Comparison of ENCODE assay signal across 8 cellular contexts in the genomic region with DNA sequence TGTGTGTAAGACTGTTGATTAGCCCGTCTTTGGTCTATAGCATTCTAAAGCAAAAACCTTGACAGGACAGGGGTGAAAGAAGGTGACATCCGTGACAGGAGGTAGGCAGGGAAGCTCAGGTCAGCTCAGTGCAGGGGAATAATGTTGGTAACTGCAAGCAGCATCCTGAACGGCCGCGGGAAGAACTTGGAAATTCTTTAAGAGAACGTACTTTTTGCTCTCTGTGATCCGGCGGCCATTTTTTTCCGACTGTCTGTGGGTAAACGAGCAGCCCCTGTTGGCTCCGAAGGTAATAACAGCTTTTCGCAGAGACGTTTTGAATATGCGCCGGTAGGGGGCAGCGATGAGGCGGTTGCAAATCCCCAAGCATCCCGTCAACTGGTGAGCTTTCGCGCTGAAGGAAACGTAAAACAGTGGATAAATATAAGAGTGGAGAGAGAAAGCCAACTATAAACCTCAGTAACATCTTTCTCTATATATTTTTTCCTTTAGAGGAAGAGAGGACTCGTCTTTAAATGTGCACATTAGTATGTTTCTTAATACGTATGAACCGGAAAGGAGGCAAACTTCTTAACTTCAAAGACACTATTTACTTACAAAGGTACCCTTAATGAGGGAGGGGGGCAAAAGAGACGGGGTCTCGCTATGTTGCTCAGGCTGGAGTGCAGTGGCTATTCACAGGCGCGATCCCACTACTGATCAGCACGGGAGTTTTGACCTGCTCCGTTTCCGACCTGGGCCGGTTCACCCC. TPM values are rescaled to one million over a fixed set of nuclear protein-coding genes. Genes with fewer than 3 reads are reported as not detected.
DNase-seq lines count a peak whose midpoint lies in the region; ATAC-seq and TF ChIP-seq lines count a peak whose summit lies in the region.

No MANE protein-coding gene starts in this region.

- H3K27me3 ChIP-seq in H7 (ENCODE audit: control insufficient read depth, insufficient read depth, low read length): no peaks in the 10 kb centered on the region

- H3K36me3 ChIP-seq in H7 (replicated peaks; ENCODE audit: control insufficient read depth, insufficient read depth, low read length): no peaks in the 10 kb centered on the region

- TF ChIP-seq CTCF in omental fat pad (IDR thresholded peaks at IDR 0.05): peak in 2 of 3 donors; percentile 97 to 100

- peak; percentile 65 for DNase-seq in DMS153 treated with DMSO at 0.1 percent for 48 hours (lab: John Stamatoyannopoulos, UW; ENCODE audit: unreplicated experiment)
- peak; percentile 59 for DNase-seq in H7
- DNase-seq in NAMALWA (ENCODE audit: low spot score): peak; percentile 78
- peak; percentile 82 for DNase-seq in SK-MEL-5 (ENCODE audit: low read depth, low spot score)
- peak; percentile 78 for DNase-seq in activated naive CD4-positive, alpha-beta T cell treated with anti-CD3 and anti-CD28 coated beads, Interleukin-2, amount 50 U/mL, for 16 hours
- peak; percentile 91 for DNase-seq in glomerular visceral epithelial cell (ENCODE audit: extremely low spot score)
- peak; percentile 64 for DNase-seq in omental fat pad (ENCODE audit: low spot score)

- peak overlapping the region; percentile 64 for H3K4me3 ChIP-seq in H7 (ENCODE audit: insufficient read depth, low read depth, low read length)

- ATAC-seq in omental fat pad (ENCODE audit: low FRiP score): peak; percentile 73

- peak overlapping the region; percentile 92 for H3K27ac ChIP-seq in temporal lobe (ENCODE audit: low read depth, low read length)

- in situ Hi-C loops in SK-MEL-5 (cut with HindIII; ENCODE audit: low pct_unique_long_range_greater_than_20kb, low sequenced_read_pairs): loop anchor here (10.0 kb wide), 1 partner anchor 243 kb away; no protein-coding TSS in a partner anchor

RNA-seq across cellular contexts. Expression of gene NEMF, which starts 9.5 kb away (rescaled TPM):
- total RNA-seq in H7 (2014; rRNA removed; shearing (Covaris generic)): 35.8 and 40.0 TPM in 2 replicates
- total RNA-seq in SK-MEL-5 (2014; rRNA removed; shearing (Covaris generic)): 54.8 and 56.0 TPM in 2 replicates
- 28.7 and 29.8 TPM in 2 replicates for polyA plus RNA-seq in SK-MEL-5 (2015; cell fraction: cytosol; rRNA removed)
- polyA plus RNA-seq in SK-MEL-5 (2015; cell fraction: nucleus; rRNA removed): 131 and 207 TPM in 2 replicates
- total RNA-seq in omental fat pad (10 to 100 TPM; 59.6 to 87.8 (median 67.7) TPM), temporal lobe (95.4 TPM)

RNA-seq across cellular contexts. Expression of gene ARF6, which starts 30.8 kb away (rescaled TPM):
- 38.6 and 40.4 TPM in 2 replicates for total RNA-seq in H7 (2014; rRNA removed; shearing (Covaris generic))
- 39.5 and 46.5 TPM in 2 replicates for total RNA-seq in SK-MEL-5 (2014; rRNA removed; shearing (Covaris generic))
- polyA plus RNA-seq in SK-MEL-5 (2015; cell fraction: cytosol; rRNA removed): 80.7 and 83.2 TPM in 2 replicates
- polyA plus RNA-seq in SK-MEL-5 (2015; cell fraction: nucleus; rRNA removed): 26.2 and 31.7 TPM in 2 replicates
- total RNA-seq in omental fat pad: 10 to 100 TPM; 35.4 to 85.0 (median 45.9) TPM
- 37.6 TPM for total RNA-seq in temporal lobe

Comparison
In these comparisons a context has a peak if more than half of its experiments do, and no peak if none do; other contexts are left out.
1. Peak in every context shown above with its lines: DNase-seq, ATAC-seq, H3K4me3 ChIP-seq and H3K27ac ChIP-seq.